ENCODE assay signal across 32 cellular contexts in the genomic region with DNA sequence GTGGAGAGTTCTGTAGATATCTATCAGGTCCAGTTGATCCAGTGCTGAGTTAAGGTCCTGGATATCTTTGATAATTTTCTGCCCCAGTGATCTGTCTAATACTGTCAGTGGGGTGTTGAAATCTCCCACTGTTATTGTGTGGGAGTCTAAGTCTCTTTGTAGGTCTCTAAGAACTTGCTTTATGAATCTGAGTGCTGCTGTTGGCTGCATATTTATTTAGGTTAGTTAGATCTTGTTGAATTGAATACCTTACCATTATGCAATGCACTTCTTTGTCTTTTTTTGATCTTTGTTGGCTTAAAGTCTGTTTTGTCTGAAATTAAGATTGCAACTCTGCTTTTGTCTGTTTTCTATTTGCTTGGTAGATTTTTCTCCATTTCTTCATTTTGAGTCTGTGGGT. TPM values are rescaled to one million over a fixed set of nuclear protein-coding genes. Genes with fewer than 3 reads are reported as not detected.
DNase-seq lines count a peak whose midpoint lies in the region; ATAC-seq and TF ChIP-seq lines count a peak whose summit lies in the region.
"Had no signal": no experiment of that assay in that cellular context is flagged by ENCODE, and none has a peak within 500 bp of the region (broad histone marks: within the 10 kb centered on the region; RNA-seq: fewer than 3 reads in every experiment).

No MANE protein-coding gene starts in this region.

- POLR2A ChIA-PET in CD4-positive, alpha-beta T cell (lab: Charles Lee) = no interaction called here
- POLR2A ChIA-PET in CD8-positive, alpha-beta T cell (lab: Charles Lee) = no interaction called here

- TF ChIP-seq POLR2A in gastrocnemius medialis (IDR thresholded peaks at IDR 0.05) = no peak

- in situ Hi-C loops in gastrocnemius medialis (cut with MboI; ENCODE audit: low sequenced_read_pairs in 4 of 4) = loop anchor here in 1 of 4 donors (25.0 kb wide), 1 partner anchor 299 kb away; no protein-coding TSS in a partner anchor

- peaks cover 7% of the 10 kb centered on the region for H3K36me3 ChIP-seq in CD8-positive, alpha-beta T cell (ENCODE audit: insufficient read depth, low read length)
- peaks cover 0 to 29% of the 10 kb centered on the region in 2 donors for H3K36me3 ChIP-seq in gastrocnemius medialis
- H3K36me3 ChIP-seq: ovary had no signal

- H3K4me3 ChIP-seq in CD8-positive, alpha-beta T cell (ENCODE audit: low read depth, low read length) = no peak overlapping the region
- H3K4me3 ChIP-seq in fibroblast of villous mesenchyme (ENCODE audit: low read depth, low read length) (no peak overlapping the region), gastrocnemius medialis (no peak overlapping the region)
- H3K4me3 ChIP-seq: gastroesophageal sphincter, GM23338, hepatocyte, lung, ovary, suprapubic skin, upper lobe of right lung had no signal

- H3K36me3 Mint-ChIP-seq in CD4-positive, alpha-beta T cell (ENCODE audit: low read depth) = peaks cover 93% of the 10 kb centered on the region
- peaks cover 79% of the 10 kb centered on the region for H3K36me3 Mint-ChIP-seq in CD8-positive, alpha-beta T cell
- H3K36me3 Mint-ChIP-seq in activated naive CD8-positive, alpha-beta T cell treated with anti-CD3 and anti-CD28 coated beads for 36 hours = peaks cover 89% of the 10 kb centered on the region

- no peaks in the 10 kb centered on the region for H3K9me3 Mint-ChIP-seq in CD4-positive, alpha-beta T cell
- H3K9me3 Mint-ChIP-seq in CD8-positive, alpha-beta T cell = no peaks in the 10 kb centered on the region
- H3K9me3 Mint-ChIP-seq in activated naive CD8-positive, alpha-beta T cell treated with anti-CD3 and anti-CD28 coated beads for 36 hours = peaks cover 17% of the 10 kb centered on the region
- H3K9me3 Mint-ChIP-seq: endodermal cell; GM23338; stimulated activated naive B cell treated with anti-CD40 and anti-IgM and Interleukin-4, amounts not matched to agents 10 μg/mL and 1 μg/mL and 100 μg/mL, for 72 hours had no signal

- TF ChIP-seq CTCF in CD4-positive, alpha-beta T cell (IDR thresholded peaks at IDR 0.05) = no peak
- no peak for TF ChIP-seq CTCF in CD8-positive, alpha-beta T cell (IDR thresholded peaks at IDR 0.05)
- no peak for TF ChIP-seq CTCF in fibroblast of villous mesenchyme (IDR thresholded peaks at IDR 0.05; ENCODE audit: insufficient read depth, low read depth, low read length)
- TF ChIP-seq CTCF in gastrocnemius medialis (IDR thresholded peaks at IDR 0.05 in 4 of 5, conservative IDR thresholded peaks at IDR 0.05 in 1 of 5) = no peak

- CTCF ChIA-PET in CD4-positive, alpha-beta T cell (lab: Charles Lee) = no interaction called here
- CTCF ChIA-PET in CD8-positive, alpha-beta T cell (lab: Charles Lee) = interaction anchor here (1.6 to 2.7 kb wide), 2 partner anchors 28 to 170 kb away, joined by 3 to 10 read pairs; a partner anchor contains a TSS

- H3K4me1 Mint-ChIP-seq in CD4-positive, alpha-beta T cell (ENCODE audit: low read depth) = peaks cover 68% of the 10 kb centered on the region
- H3K4me1 Mint-ChIP-seq in CD8-positive, alpha-beta T cell (ENCODE audit: low read depth) = peaks cover 85% of the 10 kb centered on the region
- peaks cover 77% of the 10 kb centered on the region for H3K4me1 Mint-ChIP-seq in activated naive CD8-positive, alpha-beta T cell treated with anti-CD3 and anti-CD28 coated beads for 36 hours
- H3K4me1 Mint-ChIP-seq: endodermal cell, GM23338, nephron progenitor cell had no signal

- no peaks in the 10 kb centered on the region for H3K27me3 ChIP-seq in CD4-positive, alpha-beta T cell (ENCODE audit: control insufficient read depth, insufficient read depth, low read length)
- H3K27me3 ChIP-seq in CD8-positive, alpha-beta T cell (ENCODE audit: insufficient read depth, low read length) = no peaks in the 10 kb centered on the region
- no peaks in the 10 kb centered on the region for H3K27me3 ChIP-seq in gastrocnemius medialis
- H3K27me3 ChIP-seq: gastroesophageal sphincter, hepatocyte, ovary, suprapubic skin, upper lobe of right lung had no signal

- peak overlapping the region; percentile 2 for H3K4me3 Mint-ChIP-seq in CD4-positive, alpha-beta T cell
- peak overlapping the region; percentile 71 for H3K4me3 Mint-ChIP-seq in CD8-positive, alpha-beta T cell
- H3K4me3 Mint-ChIP-seq in activated naive CD8-positive, alpha-beta T cell treated with anti-CD3 and anti-CD28 coated beads for 36 hours = peak overlapping the region; percentile 7
- H3K4me3 Mint-ChIP-seq: endodermal cell; GM23338; nephron progenitor cell; stimulated activated naive B cell treated with anti-CD40 and anti-IgM and Interleukin-4, amounts not matched to agents 10 μg/mL and 1 μg/mL and 100 μg/mL, for 72 hours; T-helper 2 cell treated with Interferon-gamma antibody and Interleukin-4, amounts not matched to agents 5 μg/mL and 100 μg/mL, for 36 hours had no signal

- no peaks in the 10 kb centered on the region for H3K9me3 ChIP-seq in CD4-positive, alpha-beta T cell (ENCODE audit: control insufficient read depth, low read length)
- H3K9me3 ChIP-seq in CD8-positive, alpha-beta T cell (ENCODE audit: low read length) = no peaks in the 10 kb centered on the region
- no peaks in the 10 kb centered on the region for H3K9me3 ChIP-seq in gastrocnemius medialis
- H3K9me3 ChIP-seq: gastroesophageal sphincter, suprapubic skin, upper lobe of right lung had no signal

- H3K4me1 ChIP-seq in CD8-positive, alpha-beta T cell (ENCODE audit: insufficient read depth, low read length) = peaks cover 93% of the 10 kb centered on the region
- no peaks in the 10 kb centered on the region for H3K4me1 ChIP-seq in gastrocnemius medialis
- H3K4me1 ChIP-seq: upper lobe of right lung had no signal

- ATAC-seq in CD4-positive, alpha-beta T cell (ENCODE audit: poor library complexity) = no peak
- ATAC-seq in CD8-positive, alpha-beta T cell = no peak
- no peak for ATAC-seq in gastrocnemius medialis
- ATAC-seq: gastroesophageal sphincter; GM23338; left cardiac atrium; Right ventricle myocardium inferior; stimulated activated naive B cell treated with anti-CD40 and anti-IgM and Interleukin-4, amounts not matched to agents 10 μg/mL and 1 μg/mL and 100 μg/mL, for 72 hours; upper lobe of right lung had no signal

- H3K27ac Mint-ChIP-seq in CD4-positive, alpha-beta T cell = peak overlapping the region; percentile 82
- H3K27ac Mint-ChIP-seq in CD8-positive, alpha-beta T cell = peak overlapping the region; percentile 86
- no peak overlapping the region for H3K27ac Mint-ChIP-seq in activated naive CD8-positive, alpha-beta T cell treated with anti-CD3 and anti-CD28 coated beads for 36 hours
- H3K27ac Mint-ChIP-seq: endodermal cell; GM23338; nephron progenitor cell; T-helper 2 cell treated with Interferon-gamma antibody and Interleukin-4, amounts not matched to agents 5 μg/mL and 100 μg/mL, for 36 hours had no signal

- intact Hi-C loops in CD4-positive, alpha-beta T cell (cut with DNase I, micrococcal nuclease) = no loop called here
- intact Hi-C loops in CD8-positive, alpha-beta T cell (cut with DNase I, micrococcal nuclease) = no loop called here
- intact Hi-C loops in gastrocnemius medialis (cut with DNase I; ENCODE audit: low total_unique reads) = no loop called here

- no peak for DNase-seq in CD4-positive, alpha-beta T cell
- no peak for DNase-seq in CD8-positive, alpha-beta T cell
- no peak for DNase-seq in activated naive CD8-positive, alpha-beta T cell treated with anti-CD3 and anti-CD28 coated beads for 36 hours
- DNase-seq in fibroblast of villous mesenchyme (ENCODE audit: low read depth) = peak; percentile 61
- DNase-seq in gastrocnemius medialis = no peak
- no peak for DNase-seq in activated effector memory CD4-positive, alpha-beta T cell treated with Interleukin-2 at 50 U/mL for 16 hours
- DNase-seq in kidney tubule cell (ENCODE audit: low spot score) = no peak
- DNase-seq: activated CD4-positive, alpha-beta T cell treated with anti-CD3 and anti-CD28 coated beads for 4 hours; C1 segment of cervical spinal cord; DND-41; endodermal cell; GF-D8; left cardiac atrium; NCI-H1436 treated with DMSO at 0.1 percent for 48 hours; NCI-H226; NCI-H526 treated with DMSO at 0.1 percent for 48 hours; nephron progenitor cell; NK-92 treated with Interleukin-12 subunit alpha and Interleukin-12 subunit beta, amount 100 ng/mL, for 24 hours; ovary; stimulated activated CD4-positive, alpha-beta T cell treated with anti-CD3 and anti-CD28 coated beads, Interleukin-15, amount 100 ng/mL, for 24 hours; stimulated activated naive B cell treated with anti-CD40 and anti-IgM and Interleukin-4, amounts not matched to agents 10 μg/mL and 1 μg/mL and 100 μg/mL, for 72 hours had no signal

- H3K27ac ChIP-seq in CD4-positive, alpha-beta T cell (ENCODE audit: low read depth, low read length) = no peak overlapping the region
- peak overlapping the region; percentile 11 for H3K27ac ChIP-seq in CD8-positive, alpha-beta T cell (ENCODE audit: low read depth, low read length)
- H3K27ac ChIP-seq in gastrocnemius medialis = no peak overlapping the region
- H3K27ac ChIP-seq: gastroesophageal sphincter, hepatocyte, ovary, suprapubic skin, upper lobe of right lung had no signal

- no peaks in the 10 kb centered on the region for H3K27me3 Mint-ChIP-seq in CD4-positive, alpha-beta T cell
- no peaks in the 10 kb centered on the region for H3K27me3 Mint-ChIP-seq in CD8-positive, alpha-beta T cell (ENCODE audit: low read depth)
- no peaks in the 10 kb centered on the region for H3K27me3 Mint-ChIP-seq in activated naive CD8-positive, alpha-beta T cell treated with anti-CD3 and anti-CD28 coated beads for 36 hours
- H3K27me3 Mint-ChIP-seq: stimulated activated naive B cell treated with anti-CD40 and anti-IgM and Interleukin-4, amounts not matched to agents 10 μg/mL and 1 μg/mL and 100 μg/mL, for 72 hours had no signal

RNA-seq across cellular contexts. Expression of a gene that starts 15.4 kb away (rescaled TPM):
- total RNA-seq in CD4-positive, alpha-beta T cell = 10 to 100 TPM; 52.1 to 58.3 TPM
- 10 to 100 TPM; 76.2 to 83.4 TPM for total RNA-seq in CD8-positive, alpha-beta T cell
- total RNA-seq in activated naive CD8-positive, alpha-beta T cell treated with anti-CD3 and anti-CD28 coated beads for 36 hours = 10 to 100 TPM; 90.7 to 97.2 TPM
- total RNA-seq in fibroblast of villous mesenchyme (60.6 and 78.6 TPM in 2 replicates), gastrocnemius medialis (100 to 1,000 TPM in 1 of 4 donors, 10 to 100 TPM in 3; 68.2 to 119 (median 73.5) TPM)

RNA-seq across cellular contexts. Expression of a gene that starts 27.9 kb away (rescaled TPM):
- 10 to 100 TPM; 44.5 to 50.3 TPM for total RNA-seq in CD4-positive, alpha-beta T cell
- 10 to 100 TPM; 59.7 to 60.4 TPM for total RNA-seq in CD8-positive, alpha-beta T cell
- total RNA-seq in activated naive CD8-positive, alpha-beta T cell treated with anti-CD3 and anti-CD28 coated beads for 36 hours = 10 to 100 TPM; 65.0 to 66.3 TPM
- total RNA-seq in fibroblast of villous mesenchyme (94.1 TPM in 2 replicates), gastrocnemius medialis (10 to 100 TPM; 57.2 to 72.3 (median 63.6) TPM)

RNA-seq across cellular contexts. Expression of a gene that starts 39.8 kb away (rescaled TPM):
- total RNA-seq in CD4-positive, alpha-beta T cell = not detected
- total RNA-seq in CD8-positive, alpha-beta T cell = not detected
- not detected for total RNA-seq in activated naive CD8-positive, alpha-beta T cell treated with anti-CD3 and anti-CD28 coated beads for 36 hours
- total RNA-seq in fibroblast of villous mesenchyme = not detected in 2 replicates
- total RNA-seq in gastrocnemius medialis = not detected
- total RNA-seq: activated CD8-positive, alpha-beta memory T cell treated with anti-CD3 and anti-CD28 coated beads for 36 hours; endodermal cell; gastroesophageal sphincter; GM23338; hepatocyte; left cardiac atrium; LHCN-M2; lung; mononuclear cell; ovary; Right ventricle myocardium inferior; suprapubic skin; upper lobe of right lung had no signal

Comparison
In these comparisons a context has a peak if more than half of its experiments do, and no peak if none do; other contexts are left out.
1. H3K4me3 Mint-ChIP-seq: peak in every context shown above with its lines; median percentile 71 in CD8-positive, alpha-beta T cell; 7 in activated naive CD8-positive, alpha-beta T cell treated with anti-CD3 and anti-CD28 coated beads for 36 hours; 2 in CD4-positive, alpha-beta T cell.